In the genomic region with DNA sequence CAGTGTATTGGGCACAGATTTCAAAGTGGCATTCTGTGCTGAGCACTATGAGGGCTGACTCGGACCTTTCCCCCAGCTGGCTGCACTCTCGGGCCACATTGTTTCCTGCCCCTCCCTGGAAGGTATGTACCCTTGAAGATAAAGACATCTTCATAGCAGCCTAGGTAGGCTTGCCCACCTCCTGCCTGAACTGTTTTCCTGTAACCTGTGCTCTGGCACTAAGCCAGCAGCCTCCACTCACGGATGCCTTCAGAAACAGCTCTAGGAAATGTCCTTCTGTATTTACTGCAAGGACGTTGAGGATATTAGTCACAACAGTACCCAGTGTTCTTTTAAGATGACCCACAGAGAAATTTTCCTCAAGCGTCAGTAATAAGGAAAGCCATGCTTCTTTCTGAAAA, we compare ENCODE assay signal across 1 cellular context.
TF ChIP-seq lines count a peak whose summit lies in the region.

No MANE protein-coding gene starts in this region.

TF ChIP-seq in GM23338, 12 proteins besides CTCF, POLR2A, EP300 and RAD21 (continued from another document):
- TF ChIP-seq REST (IDR thresholded peaks at IDR 0.05; ENCODE audit: unreplicated experiment) (no peak), STAT1 (IDR thresholded peaks at IDR 0.05; ENCODE audit: unreplicated experiment) (no peak), ZNF462 (CRISPR knock-in tag; IDR thresholded peaks at IDR 0.05) (no peak), ZNF114 (CRISPR knock-in tag; IDR thresholded peaks at IDR 0.05) (no peak), JUNB (IDR thresholded peaks at IDR 0.05; ENCODE audit: unreplicated experiment) (no peak), ZNF331 (CRISPR knock-in tag; IDR thresholded peaks at IDR 0.05; ENCODE audit: low read depth) (no peak)
